ENCODE assay signal across 15 cellular contexts in genomic region chrX:118498351-118498750, GRCh38. TPM values are rescaled to one million over a fixed set of nuclear protein-coding genes. Genes with fewer than 3 reads are reported as not detected.
DNase-seq lines count a peak whose midpoint lies in the region; ATAC-seq, FAIRE-seq and TF ChIP-seq lines count a peak whose summit lies in the region.
"Had no signal": no experiment of that assay in that cellular context is flagged by ENCODE, and none has a peak within 500 bp of the region (broad histone marks: within the 10 kb centered on the region; RNA-seq: fewer than 3 reads in every experiment).

No MANE protein-coding gene starts in this region.

- no peaks in the 10 kb centered on the region for H3K27me3 Mint-ChIP-seq in T-helper 1 cell treated with Interleukin-12 subunit alpha and Interleukin-12 subunit beta and Interleukin-4 antibody, amounts not matched to agents 30 μg/mL and 1 μg/mL, for 36 hours (ENCODE audit: low read depth)
- H3K27me3 Mint-ChIP-seq in natural killer cell treated with Interleukin-12 subunit alpha and Interleukin-12 subunit beta and Interleukin-15 and Interleukin-18, amount 100 ng/mL, for 72 hours: no peaks in the 10 kb centered on the region

- BruUV-seq in K562 (replicated peaks; lab: Mats Ljungman, UMichigan): no TSS peak

- no peaks in the 10 kb centered on the region for H3K27me3 ChIP-seq in K562 (ENCODE audit: control insufficient read depth in 2 of 2, insufficient read depth in 2 of 2, low read length in 2 of 2)

- TF ChIP-seq CTCF in NB4 (IDR thresholded peaks at IDR 0.05; ENCODE audit: low read depth, low read length): no peak
- TF ChIP-seq CTCF in K562 (IDR thresholded peaks at IDR 0.05 in 2 of 3, conservative IDR thresholded peaks at IDR 0.05 in 1 of 3; ENCODE audit: insufficient read depth in 2 of 3, low read depth in 1 of 3, low read length in 3 of 3): no peak

- intact Hi-C loops in K562 (cut with micrococcal nuclease): loop anchor here (5.0 kb wide), 1 partner anchor 64 kb away; no protein-coding TSS in a partner anchor
- intact Hi-C loops in left cardiac atrium (cut with DNase I): no loop called here

- peaks cover 8% of the 10 kb centered on the region for H3K36me3 Mint-ChIP-seq in T-helper 1 cell treated with Interleukin-12 subunit alpha and Interleukin-12 subunit beta and Interleukin-4 antibody, amounts not matched to agents 30 μg/mL and 1 μg/mL, for 36 hours (ENCODE audit: low read depth)
- H3K36me3 Mint-ChIP-seq in natural killer cell treated with Interleukin-12 subunit alpha and Interleukin-12 subunit beta and Interleukin-15 and Interleukin-18, amount 100 ng/mL, for 72 hours: no peaks in the 10 kb centered on the region

- peak overlapping the region; percentile 99 for H3K4me3 Mint-ChIP-seq in T-helper 1 cell treated with Interleukin-12 subunit alpha and Interleukin-12 subunit beta and Interleukin-4 antibody, amounts not matched to agents 30 μg/mL and 1 μg/mL, for 36 hours
- peak overlapping the region; percentile 96 for H3K4me3 Mint-ChIP-seq in natural killer cell treated with Interleukin-12 subunit alpha and Interleukin-12 subunit beta and Interleukin-15 and Interleukin-18, amount 100 ng/mL, for 72 hours

- H3K36me3 ChIP-seq in K562 (ENCODE audit: control insufficient read depth, insufficient read depth, low read length): peaks cover 26% of the 10 kb centered on the region; the same call in 2 of the 3 replicates

- TF ChIP-seq POLR2A in NB4 (IDR thresholded peaks at IDR 0.05; ENCODE audit: extremely low read depth, insufficient read length): no peak
- no peak for TF ChIP-seq POLR2A in K562 (conservative IDR thresholded peaks at IDR 0.05)

- no peak for DNase-seq in T-helper 1 cell
- peak; percentile 26 for DNase-seq in NB4 (ENCODE audit: low read depth)
- DNase-seq in K562 (ENCODE audit: extremely low read depth in 1 of 4, low spot score in 3 of 4): no peak
- DNase-seq in natural killer cell treated with Interleukin-12 subunit alpha and Interleukin-12 subunit beta and Interleukin-15 and Interleukin-18, amount 100 ng/mL, for 72 hours (ENCODE audit: low spot score): no peak
- no peak for DNase-seq in left cardiac atrium
- DNase-seq: cortex of kidney, NCI-H187, NCI-H526 treated with DMSO at 0.1 percent for 48 hours, T1000 had no signal

- 27% methylated on average over 3 of the region's 3 CpGs for WGBS in K562 (ENCODE audit: insufficient coverage, low coverage, missing lambda C conversion rate)

- TF ChIP-seq RAD21 in K562 (CRISPR knock-in tag; conservative IDR thresholded peaks at IDR 0.05 in 1 of 2, IDR thresholded peaks at IDR 0.05 in 1 of 2): no peak

- H3K27ac ChIP-seq in K562 (ENCODE audit: extremely low read depth, low read depth, low read length): peak overlapping the region; percentile 43; the same call in 2 of the 3 replicates
- H3K27ac ChIP-seq: 22Rv1, RWPE1 had no signal

- H3K79me2 ChIP-seq in K562 (ENCODE audit: control insufficient read depth, insufficient read depth, low read length): peaks cover 72% of the 10 kb centered on the region

- peak overlapping the region in 1 of 2 experiments; percentile 13; a peak in 1 of 4 replicates for H3K9ac ChIP-seq in K562 (ENCODE audit: insufficient read depth in 1 of 2, low read depth in 2 of 2, low read length in 2 of 2)

- H3K4me1 Mint-ChIP-seq in T-helper 1 cell treated with Interleukin-12 subunit alpha and Interleukin-12 subunit beta and Interleukin-4 antibody, amounts not matched to agents 30 μg/mL and 1 μg/mL, for 36 hours (ENCODE audit: low read depth): peaks cover 31% of the 10 kb centered on the region
- peaks cover 32 to 39% of the 10 kb centered on the region in 2 donors for H3K4me1 Mint-ChIP-seq in natural killer cell treated with Interleukin-12 subunit alpha and Interleukin-12 subunit beta and Interleukin-15 and Interleukin-18, amount 100 ng/mL, for 72 hours (ENCODE audit: low read depth in 2 of 2)

- ATAC-seq in K562 (no peak), GM18873 (IDR thresholded peaks at IDR 0.05; ENCODE audit: low FRiP score, unreplicated experiment) (no peak), GM19351 (IDR thresholded peaks at IDR 0.05; ENCODE audit: unreplicated experiment) (no peak), left cardiac atrium (no peak)
- ATAC-seq in natural killer cell treated with Interleukin-12 subunit alpha and Interleukin-12 subunit beta and Interleukin-15 and Interleukin-18, amount 100 ng/mL, for 72 hours: no peak
- ATAC-seq: HCT116 had no signal

- peak overlapping the region; percentile 76 for H3K4me3 ChIP-seq in NB4 (ENCODE audit: low read depth, low read length)
- H3K4me3 ChIP-seq in K562: no peak overlapping the region

- no peaks in the 10 kb centered on the region; the same call in 1 of the 2 replicates for H4K20me1 ChIP-seq in K562 (replicated peaks; ENCODE audit: control insufficient read depth, insufficient read depth, low read length)

- no peaks in the 10 kb centered on the region for H3K9me1 ChIP-seq in K562 (ENCODE audit: control insufficient read depth, insufficient read depth, low read length)

- no peaks in the 10 kb centered on the region for H3K9me3 Mint-ChIP-seq in T-helper 1 cell treated with Interleukin-12 subunit alpha and Interleukin-12 subunit beta and Interleukin-4 antibody, amounts not matched to agents 30 μg/mL and 1 μg/mL, for 36 hours
- H3K9me3 Mint-ChIP-seq in natural killer cell treated with Interleukin-12 subunit alpha and Interleukin-12 subunit beta and Interleukin-15 and Interleukin-18, amount 100 ng/mL, for 72 hours: peaks cover under 1% of the 10 kb centered on the region

- H2AFZ ChIP-seq in K562 (ENCODE audit: low read depth, low read length): no peak overlapping the region

- CTCF ChIA-PET in K562 (lab: Yijun Ruan, JAX; ENCODE audit: low intra/inter-chr PET ratio): no interaction called here

- no peak overlapping the region for H3K27ac Mint-ChIP-seq in T-helper 1 cell treated with Interleukin-12 subunit alpha and Interleukin-12 subunit beta and Interleukin-4 antibody, amounts not matched to agents 30 μg/mL and 1 μg/mL, for 36 hours
- peak overlapping the region; percentile 95 to 96 for H3K27ac Mint-ChIP-seq in natural killer cell treated with Interleukin-12 subunit alpha and Interleukin-12 subunit beta and Interleukin-15 and Interleukin-18, amount 100 ng/mL, for 72 hours

- no peak for TF ChIP-seq EP300 in K562 (IDR thresholded peaks at IDR 0.05; ENCODE audit: low read length)

- peak overlapping the region; percentile 85; the same call in 1 of the 2 replicates for H3K4me2 ChIP-seq in K562 (ENCODE audit: insufficient read depth, low read length)

- FAIRE-seq in K562 (lab: Jason Lieb, UNC): no peak

- H3K4me1 ChIP-seq in K562 (replicated peaks in 1 of 2; ENCODE audit: control insufficient read depth in 2 of 2, insufficient read depth in 2 of 2, low read length in 2 of 2): peaks cover 27 to 49% of the 10 kb centered on the region in 2 experiments

- POLR2A ChIA-PET in K562 (lab: Yijun Ruan, JAX): interaction anchor here (1.2 to 1.6 kb wide), 3 partner anchors 30 to 102 kb away, joined by 3 read pairs; no protein-coding TSS in a partner anchor

- in situ Hi-C loops in K562 (cut with MboI): no loop called here

- no peaks in the 10 kb centered on the region for H3K9me3 ChIP-seq in K562 (replicated peaks; ENCODE audit: control insufficient read depth, insufficient read depth, low read depth, low read length)

TF ChIP-seq in K562, 482 proteins besides CTCF, POLR2A, EP300 and RAD21 (continues in another document):
- TF ChIP-seq EWSR1 (IDR thresholded peaks at IDR 0.05; ENCODE audit: borderline replicate concordance, low read depth, partially characterized antibody) (no peak), FOSL1 (tag; conservative IDR thresholded peaks at IDR 0.05) (no peak), TGIF2 (CRISPR knock-in tag; IDR thresholded peaks at IDR 0.05) (no peak), HMG20A (CRISPR knock-in tag; conservative IDR thresholded peaks at IDR 0.05) (no peak), MNT (conservative IDR thresholded peaks at IDR 0.05) (no peak), KLF6 (CRISPR knock-in tag; IDR thresholded peaks at IDR 0.05; ENCODE audit: borderline replicate concordance) (no peak), CHD1 (IDR thresholded peaks at IDR 0.05; ENCODE audit: low read length) (no peak)

RNA-seq across cellular contexts. Expression of gene DOCK11, which starts 2.7 kb away (rescaled TPM):
- 20.0 and 87.2 TPM in 2 replicates for total RNA-seq in K562 (2011; cell fraction: chromatin; rRNA removed; ENCODE audit: low replicate concordance)
- 9.2 and 16.3 TPM in 2 replicates for total RNA-seq in K562 (2011; cell fraction: nucleolus; rRNA removed)
- total RNA-seq in K562 (2011; cell fraction: nucleoplasm; rRNA removed): 24.5 and 31.0 TPM in 2 replicates
- total RNA-seq in K562 (2014; rRNA removed) (49.4 and 52.5 TPM in 2 replicates), K562 (2014; rRNA removed; fragmentation: Illumina TruSeq; extraction: Trizol) (74.8 and 86.1 TPM in 2 replicates), K562 (2015; rRNA removed; fragmentation: Illumina TruSeq; extraction: Trizol) (67.4 and 77.8 TPM in 2 replicates), K562 (2021) (56.8 and 58.5 TPM in 2 replicates), left cardiac atrium (10 to 100 TPM; 15.8 to 22.1 TPM)
- polyA plus RNA-seq in K562 (2011; rRNA removed) (38.4 and 50.9 TPM in 2 replicates), K562 (2014; fragmentation: Illumina TruSeq; extraction: Trizol) (47.5 and 55.3 TPM in 2 replicates), K562 (2014; fragmentation: Nextera tagmentation; extraction: Ambion mirVana) (10 to 100 TPM; 42.2 to 46.4 TPM), K562 (2014; rRNA removed) (41.8 and 42.5 TPM in 2 replicates)
- polyA plus RNA-seq in K562 (2011; cell fraction: cytosol; rRNA removed): 8.6 and 17.2 TPM in 2 replicates
- polyA plus RNA-seq in K562 (2011; cell fraction: nucleus; rRNA removed): 18.1 and 40.4 TPM in 2 replicates
- polyA plus RNA-seq in K562 (2012): 58.3 and 63.2 TPM in 2 replicates
- 101 and 110 TPM in 2 replicates for polyA minus RNA-seq in K562 (2011; rRNA and poly(A)+ RNA removed)
- polyA minus RNA-seq in K562 (2011; cell fraction: cytosol; rRNA and poly(A)+ RNA removed): 25.4 and 37.8 TPM in 2 replicates
- polyA minus RNA-seq in K562 (2011; cell fraction: nucleus; rRNA and poly(A)+ RNA removed): 16.6 and 34.4 TPM in 2 replicates
- 10 to 100 TPM; 32.0 to 44.5 TPM for total RNA-seq in natural killer cell treated with Interleukin-12 subunit alpha and Interleukin-12 subunit beta and Interleukin-15 and Interleukin-18, amount 100 ng/mL, for 72 hours
